1 cellular context compared by ENCODE assay signal in genomic region chr6:98254624-98255023, GRCh38.
TF ChIP-seq lines count a peak whose summit lies in the region.

No MANE protein-coding gene starts in this region.

TF ChIP-seq in HepG2, 621 proteins besides CTCF, POLR2A, EP300 and RAD21 (continued from another document):
- TF ChIP-seq ZNF883 (CRISPR knock-in tag; IDR thresholded peaks at IDR 0.05; ENCODE audit: not compliant biosample characterization): no peak
TF ChIP-seq in HepG2: peak in this region for 1.
